In the genomic region with DNA sequence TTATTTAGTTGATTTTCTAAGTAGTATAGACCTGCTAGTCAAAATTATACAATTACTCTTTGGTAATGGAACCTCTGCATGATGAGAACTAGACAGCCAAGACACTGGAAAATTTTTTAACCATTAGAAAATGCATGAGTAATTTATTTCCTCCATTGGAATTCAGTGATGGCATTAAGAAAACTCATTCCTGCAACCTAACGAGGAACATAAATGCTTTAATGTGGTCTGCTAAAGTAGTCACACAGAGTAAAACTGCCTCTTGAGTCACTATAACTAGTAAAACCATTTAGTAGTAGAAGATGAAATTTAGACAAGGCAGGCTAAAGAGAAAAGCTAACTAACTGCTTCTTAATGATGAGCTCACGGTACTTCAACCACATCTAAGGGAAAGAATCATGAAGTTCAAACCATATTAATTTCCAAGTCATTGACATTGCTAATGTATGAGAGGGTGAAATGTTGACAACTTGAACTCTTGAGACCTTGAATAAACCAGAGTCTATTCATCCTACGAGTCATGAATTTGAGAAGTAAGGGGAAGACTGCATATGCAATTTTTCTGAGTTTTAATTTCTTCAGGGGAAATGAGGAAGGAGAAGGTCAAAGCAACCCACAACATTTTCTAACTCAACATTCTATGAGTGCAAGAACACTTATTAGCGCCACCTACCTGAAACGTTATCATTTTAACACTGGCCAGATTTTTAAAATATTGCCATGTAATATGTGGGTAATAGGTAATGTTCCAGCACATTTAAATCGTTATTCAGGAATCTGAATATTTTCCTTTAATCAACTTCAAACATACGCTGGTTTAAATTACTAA, we compare ENCODE assay signal across 11 cellular contexts.
DNase-seq lines count a peak whose midpoint lies in the region; ATAC-seq and TF ChIP-seq lines count a peak whose summit lies in the region.
"Had no signal": no experiment of that assay in that cellular context is flagged by ENCODE, and none has a peak within 500 bp of the region (broad histone marks: within the 10 kb centered on the region; RNA-seq: fewer than 3 reads in every experiment).

No MANE protein-coding gene starts in this region.

- H3K27ac ChIP-seq in OCI-LY3 (ENCODE audit: low read length), result no peak overlapping the region

- H3K4me1 ChIP-seq in OCI-LY3 (ENCODE audit: low read length), result no peaks in the 10 kb centered on the region

- H3K9ac ChIP-seq in OCI-LY3 (ENCODE audit: low read length), result no peak overlapping the region

- TF ChIP-seq CTCF in OCI-LY3 (IDR thresholded peaks at IDR 0.05; ENCODE audit: low read depth, low read length) (peak; percentile 59), epithelial cell of proximal tubule (conservative IDR thresholded peaks at IDR 0.05; ENCODE audit: low read depth, low read length) (peak; percentile 43)

- H2AFZ ChIP-seq in OCI-LY3 (ENCODE audit: low read depth, low read length), result no peak overlapping the region

- no peaks in the 10 kb centered on the region for H3K36me3 ChIP-seq in OCI-LY3 (replicated peaks; ENCODE audit: low read depth, low read length)

- ATAC-seq in activated T-cell treated with anti-CD3 and anti-CD28 coated beads, Interleukin-2, amount 50 U/mL, for 4 hours, result peak; percentile 85 to 90
- peak; percentile 82 for ATAC-seq in stimulated activated naive CD8-positive, alpha-beta T cell treated with anti-CD3 and anti-CD28 coated beads, Interleukin-15, amount 100 ng/mL, for 72 hours
- no peak for ATAC-seq in GM21390 (IDR thresholded peaks at IDR 0.05; ENCODE audit: unreplicated experiment)
- ATAC-seq in HG03469 (IDR thresholded peaks at IDR 0.05; ENCODE audit: unreplicated experiment), result no peak

- DNase-seq in activated T-cell treated with anti-CD3 and anti-CD28 coated beads, Interleukin-2, amount 50 U/mL, for 4 hours, result no peak
- DNase-seq in activated T-cell treated with anti-CD3 and anti-CD28 coated beads, Interleukin-2, amount 50 U/mL, for 48 hours, result no peak
- peak; percentile 88 for DNase-seq in epithelial cell of proximal tubule (ENCODE audit: low read depth)
- no peak for DNase-seq in stimulated activated naive CD8-positive, alpha-beta T cell treated with anti-CD3 and anti-CD28 coated beads, Interleukin-15, amount 100 ng/mL, for 72 hours
- no peak for DNase-seq in NCI-H1092 treated with DMSO at 0.1 percent for 48 hours (lab: John Stamatoyannopoulos, UW)
- DNase-seq: stimulated activated CD4-positive, alpha-beta T cell treated with anti-CD3 and anti-CD28 coated beads, Interleukin-4, amount 100 ng/mL, for 4 hours; SW 1271 had no signal

- H3K4me3 ChIP-seq in OCI-LY3 (ENCODE audit: low read length) (no peak overlapping the region), epithelial cell of proximal tubule (ENCODE audit: low read depth, low read length) (no peak overlapping the region)

- H3K4me3 Mint-ChIP-seq in activated T-cell treated with anti-CD3 and anti-CD28 coated beads, Interleukin-2, amount 50 U/mL, for 4 hours, result no peak overlapping the region
- H3K4me3 Mint-ChIP-seq in stimulated activated naive CD8-positive, alpha-beta T cell treated with anti-CD3 and anti-CD28 coated beads, Interleukin-15, amount 100 ng/mL, for 72 hours, result peak overlapping the region in 1 of 2 donors; percentile 34
- H3K4me3 Mint-ChIP-seq: IgD-negative memory B cell had no signal

- peaks cover 3% of the 10 kb centered on the region for H3K4me1 Mint-ChIP-seq in activated T-cell treated with anti-CD3 and anti-CD28 coated beads, Interleukin-2, amount 50 U/mL, for 4 hours (ENCODE audit: low read depth)
- peaks cover 58% of the 10 kb centered on the region for H3K4me1 Mint-ChIP-seq in stimulated activated naive CD8-positive, alpha-beta T cell treated with anti-CD3 and anti-CD28 coated beads, Interleukin-15, amount 100 ng/mL, for 72 hours
- H3K4me1 Mint-ChIP-seq: IgD-negative memory B cell had no signal

- no peaks in the 10 kb centered on the region for H3K36me3 Mint-ChIP-seq in activated T-cell treated with anti-CD3 and anti-CD28 coated beads, Interleukin-2, amount 50 U/mL, for 4 hours (ENCODE audit: insufficient read depth)
- H3K36me3 Mint-ChIP-seq: IgD-negative memory B cell had no signal

- H4K20me1 ChIP-seq in OCI-LY3 (ENCODE audit: insufficient read depth, low read length), result no peaks in the 10 kb centered on the region

- no peaks in the 10 kb centered on the region for H3K9me3 Mint-ChIP-seq in activated T-cell treated with anti-CD3 and anti-CD28 coated beads, Interleukin-2, amount 50 U/mL, for 4 hours
- H3K9me3 Mint-ChIP-seq in stimulated activated naive CD8-positive, alpha-beta T cell treated with anti-CD3 and anti-CD28 coated beads, Interleukin-15, amount 100 ng/mL, for 72 hours, result no peaks in the 10 kb centered on the region
- H3K9me3 Mint-ChIP-seq: IgD-negative memory B cell had no signal

- H3K9me3 ChIP-seq in OCI-LY3 (ENCODE audit: insufficient read depth, low read length), result no peaks in the 10 kb centered on the region

- H3K4me2 ChIP-seq in OCI-LY3 (ENCODE audit: low read length), result no peak overlapping the region

- H3K27me3 Mint-ChIP-seq in activated T-cell treated with anti-CD3 and anti-CD28 coated beads, Interleukin-2, amount 50 U/mL, for 4 hours (ENCODE audit: low read depth), result peaks cover 3% of the 10 kb centered on the region
- H3K27me3 Mint-ChIP-seq in stimulated activated naive CD8-positive, alpha-beta T cell treated with anti-CD3 and anti-CD28 coated beads, Interleukin-15, amount 100 ng/mL, for 72 hours, result no peaks in the 10 kb centered on the region

- no peak overlapping the region for H3K27ac Mint-ChIP-seq in stimulated activated naive CD8-positive, alpha-beta T cell treated with anti-CD3 and anti-CD28 coated beads, Interleukin-15, amount 100 ng/mL, for 72 hours
- H3K27ac Mint-ChIP-seq: IgD-negative memory B cell had no signal

- H3K27me3 ChIP-seq in OCI-LY3 (ENCODE audit: low read depth, low read length), result no peaks in the 10 kb centered on the region

- no peaks in the 10 kb centered on the region for H3K79me2 ChIP-seq in OCI-LY3 (ENCODE audit: low read length)

Comparison
In these comparisons a context has a peak if more than half of its experiments do, and no peak if none do; other contexts are left out.
1. ATAC-seq: peak in activated T-cell treated with anti-CD3 and anti-CD28 coated beads, Interleukin-2, amount 50 U/mL, for 4 hours (2 of 2) and stimulated activated naive CD8-positive, alpha-beta T cell treated with anti-CD3 and anti-CD28 coated beads, Interleukin-15, amount 100 ng/mL, for 72 hours (single experiment); none in GM21390 (single experiment) and HG03469 (single experiment).